1 cellular context compared by ENCODE assay signal in genomic region chr3:123085293-123085949, GRCh38.
A peak's percentile ranks its signal among the peaks of the same experiment; 100 is the strongest.
TF ChIP-seq lines count a peak whose summit lies in the region.

No MANE protein-coding gene starts in this region.

TF ChIP-seq in HepG2, 621 proteins besides CTCF, POLR2A, EP300 and RAD21 (continues in another document):
- TF ChIP-seq ZNF839 (CRISPR knock-in tag; IDR thresholded peaks at IDR 0.05; ENCODE audit: borderline replicate concordance) (0 out of 2 replicates have a peak, but pooled peaks have one; percentile 52), ZNF101 (CRISPR knock-in tag; IDR thresholded peaks at IDR 0.05; ENCODE audit: borderline replicate concordance, low read depth) (no peak), GTF3A (CRISPR knock-in tag; conservative IDR thresholded peaks at IDR 0.05) (no peak), MED8 (CRISPR knock-in tag; IDR thresholded peaks at IDR 0.05; ENCODE audit: insufficient replicate concordance) (no peak), ZNF30 (CRISPR knock-in tag; IDR thresholded peaks at IDR 0.05) (no peak), ZNF670 (CRISPR knock-in tag; IDR thresholded peaks at IDR 0.05; ENCODE audit: borderline replicate concordance) (peak; percentile 12; the same call in 1 of the 2 replicates), SP2 (CRISPR knock-in tag; IDR thresholded peaks at IDR 0.05) (no peak), STAT5B (CRISPR knock-in tag; IDR thresholded peaks at IDR 0.05) (no peak), ZNF746 (CRISPR knock-in tag; IDR thresholded peaks at IDR 0.05) (no peak), SCMH1 (CRISPR knock-in tag; IDR thresholded peaks at IDR 0.05; ENCODE audit: borderline replicate concordance) (no peak), MATR3 (CRISPR knock-in tag; IDR thresholded peaks at IDR 0.05) (no peak), CENPT (CRISPR knock-in tag; IDR thresholded peaks at IDR 0.05; ENCODE audit: low read depth) (no peak), ZBTB7B (CRISPR knock-in tag; IDR thresholded peaks at IDR 0.05) (no peak), NFE2L1 (CRISPR knock-in tag; IDR thresholded peaks at IDR 0.05; ENCODE audit: borderline replicate concordance) (no peak), MED1 (CRISPR knock-in tag; IDR thresholded peaks at IDR 0.05) (peak; percentile 80), SPEN (CRISPR knock-in tag; IDR thresholded peaks at IDR 0.05; ENCODE audit: low read depth) (peak; percentile 15; the same call in 1 of the 2 replicates), ZBTB26 (CRISPR knock-in tag; IDR thresholded peaks at IDR 0.05; ENCODE audit: borderline replicate concordance) (0 out of 2 replicates have a peak, but pooled peaks have one; percentile 37), KLF16 (CRISPR knock-in tag; IDR thresholded peaks at IDR 0.05) (0 out of 4 replicates have a peak, but pooled peaks of 1 of the 2 experiments have one; percentile 22), ZNF354B (CRISPR knock-in tag; IDR thresholded peaks at IDR 0.05) (no peak), ZNF75D (CRISPR knock-in tag; IDR thresholded peaks at IDR 0.05; ENCODE audit: borderline replicate concordance) (no peak), FOXP1 (IDR thresholded peaks at IDR 0.05) (no peak), FOXP1 (CRISPR knock-in tag; IDR thresholded peaks at IDR 0.05) (peak; percentile 2), CREB3 (CRISPR knock-in tag; IDR thresholded peaks at IDR 0.05) (no peak), ZNF264 (CRISPR knock-in tag; IDR thresholded peaks at IDR 0.05) (0 out of 2 replicates have a peak, but pooled peaks have one; percentile 35), HOXA9 (CRISPR knock-in tag; IDR thresholded peaks at IDR 0.05; ENCODE audit: borderline replicate concordance) (no peak), ASH2L (IDR thresholded peaks at IDR 0.05; ENCODE audit: insufficient read length, low read depth, low read length) (peak; percentile 66), THAP7 (CRISPR knock-in tag; IDR thresholded peaks at IDR 0.05) (0 out of 2 replicates have a peak, but pooled peaks have one; percentile 42), PAX8 (CRISPR knock-in tag; IDR thresholded peaks at IDR 0.05; ENCODE audit: borderline replicate concordance) (no peak), MYC (CRISPR knock-in tag; IDR thresholded peaks at IDR 0.05; ENCODE audit: borderline replicate concordance) (peak; percentile 45; the same call in 1 of the 2 replicates), MIER2 (CRISPR knock-in tag; IDR thresholded peaks at IDR 0.05) (no peak), THAP11 (CRISPR knock-in tag; IDR thresholded peaks at IDR 0.05) (peak; percentile 16; the same call in 1 of the 2 replicates), AHDC1 (CRISPR knock-in tag; IDR thresholded peaks at IDR 0.05; ENCODE audit: borderline replicate concordance) (0 out of 2 replicates have a peak, but pooled peaks have one; percentile 21), CAMTA2 (CRISPR knock-in tag; IDR thresholded peaks at IDR 0.05; ENCODE audit: borderline replicate concordance) (no peak), ELF1 (CRISPR knock-in tag; IDR thresholded peaks at IDR 0.05) (peak; percentile 27; the same call in 1 of the 2 replicates), HDAC1 (CRISPR knock-in tag; IDR thresholded peaks at IDR 0.05) (peak; percentile 78), POGZ (CRISPR knock-in tag; IDR thresholded peaks at IDR 0.05) (peak; percentile 52), ZBTB2 (CRISPR knock-in tag; IDR thresholded peaks at IDR 0.05; ENCODE audit: low read depth) (no peak), ZNF367 (CRISPR knock-in tag; IDR thresholded peaks at IDR 0.05; ENCODE audit: borderline replicate concordance) (no peak), ZNF12 (CRISPR knock-in tag; IDR thresholded peaks at IDR 0.05) (no peak), FOXO1 (CRISPR knock-in tag; IDR thresholded peaks at IDR 0.05) (peak; percentile 68), HNF4A (CRISPR knock-in tag; IDR thresholded peaks at IDR 0.05) (peak; percentile 93), ARNT2 (CRISPR knock-in tag; IDR thresholded peaks at IDR 0.05; ENCODE audit: low read depth) (peak; percentile 52; the same call in 1 of the 2 replicates), NFAT5 (CRISPR knock-in tag; IDR thresholded peaks at IDR 0.05) (no peak), ZNF331 (CRISPR knock-in tag; IDR thresholded peaks at IDR 0.05) (0 out of 2 replicates have a peak, but pooled peaks have one; percentile 26), MAFG (CRISPR knock-in tag; IDR thresholded peaks at IDR 0.05) (no peak), NRL (CRISPR knock-in tag; IDR thresholded peaks at IDR 0.05; ENCODE audit: borderline replicate concordance) (no peak), UBTF (CRISPR knock-in tag; IDR thresholded peaks at IDR 0.05) (peak; percentile 75), KLF11 (CRISPR knock-in tag; IDR thresholded peaks at IDR 0.05) (no peak), DPF2 (CRISPR knock-in tag; IDR thresholded peaks at IDR 0.05; ENCODE audit: borderline replicate concordance, low read depth) (no peak), MEIS2 (CRISPR knock-in tag; IDR thresholded peaks at IDR 0.05) (peak; percentile 37; the same call in 1 of the 2 replicates), HDAC2 (CRISPR knock-in tag; IDR thresholded peaks at IDR 0.05) (peak; percentile 63; the same call in 1 of the 2 replicates)
